ENCODE assay signal across 1 cellular context in genomic region chr3:9792405-9793160, GRCh38.
TF ChIP-seq lines count a peak whose summit lies in the region.

ARPC4 (plus strand) TSS chr3:9793082; CDS start chr3:9793122, 40 bp downstream.
TADA3 (minus strand) TSS chr3:9792473; CDS start chr3:9791466, 1,007 bp downstream.

TF ChIP-seq in GM12878, 131 proteins besides CTCF, POLR2A, EP300 and RAD21 (continued from another document and continues in another):
- TF ChIP-seq ZBTB4 (CRISPR knock-in tag; IDR thresholded peaks at IDR 0.05) (no peak), ZNF24 (IDR thresholded peaks at IDR 0.05) (no peak), YBX1 (IDR thresholded peaks at IDR 0.05) (no peak), POLR2AphosphoS2 (IDR thresholded peaks at IDR 0.05; ENCODE audit: low read depth, low read length) (peak; percentile 51; the same call in 1 of the 2 replicates), CEBPZ (IDR thresholded peaks at IDR 0.05; ENCODE audit: low read depth, low read length) (no peak), NFXL1 (IDR thresholded peaks at IDR 0.05; ENCODE audit: borderline replicate concordance) (no peak), SMC3 (IDR thresholded peaks at IDR 0.05; ENCODE audit: borderline replicate concordance, low read length) (no peak), NR2C1 (IDR thresholded peaks at IDR 0.05) (no peak), SRF (IDR thresholded peaks at IDR 0.05; ENCODE audit: low read depth in 2 of 2, low read length in 2 of 2) (peak; percentile 96 to 97), MYB (IDR thresholded peaks at IDR 0.05; ENCODE audit: borderline replicate concordance, low read depth, low read length) (no peak), STAT3 (IDR thresholded peaks at IDR 0.05; ENCODE audit: low read depth, low read length) (no peak), ELK1 (IDR thresholded peaks at IDR 0.05; ENCODE audit: low read depth, low read length) (peak; percentile 99), YY1 (IDR thresholded peaks at IDR 0.05; ENCODE audit: low read depth, low read length) (peak; percentile 73), ZNF207 (IDR thresholded peaks at IDR 0.05; ENCODE audit: borderline replicate concordance) (peak; percentile 95; the same call in 1 of the 2 replicates), LARP7 (IDR thresholded peaks at IDR 0.05) (no peak; the same call in 1 of the 2 replicates), ZNF217 (IDR thresholded peaks at IDR 0.05) (no peak), FOS (IDR thresholded peaks at IDR 0.05; ENCODE audit: borderline replicate concordance, extremely low read depth, insufficient read length) (no peak), E4F1 (IDR thresholded peaks at IDR 0.05; ENCODE audit: borderline replicate concordance, partially characterized antibody) (peak; percentile 87), SPI1 (IDR thresholded peaks at IDR 0.05; ENCODE audit: borderline replicate concordance, insufficient read depth, low read depth, low read length) (peak; percentile 63; the same call in 1 of the 2 replicates), NKRF (conservative IDR thresholded peaks at IDR 0.05) (no peak; the same call in 1 of the 2 replicates), SMAD1 (IDR thresholded peaks at IDR 0.05; ENCODE audit: low read depth, partially characterized antibody) (no peak), SMAD5 (IDR thresholded peaks at IDR 0.05; ENCODE audit: low read depth) (peak; percentile 63), NR2F1 (conservative IDR thresholded peaks at IDR 0.05) (peak; percentile 61), ATF3 (IDR thresholded peaks at IDR 0.05; ENCODE audit: borderline replicate concordance, extremely low read depth, low read depth, low read length) (no peak), CHD4 (IDR thresholded peaks at IDR 0.05) (no peak), EGR1 (IDR thresholded peaks at IDR 0.05; ENCODE audit: borderline replicate concordance in 1 of 2, low read depth in 2 of 2, low read length in 2 of 2) (peak in 1 of 2 experiments; percentile 97; a peak in 2 of 3 replicates), BHLHE40 (IDR thresholded peaks at IDR 0.05; ENCODE audit: borderline replicate concordance in 1 of 2, low read depth in 2 of 2, low read length in 1 of 2) (peak; percentile 98), ZNF384 (IDR thresholded peaks at IDR 0.05; ENCODE audit: borderline replicate concordance, low read depth, low read length) (no peak), CHD1 (IDR thresholded peaks at IDR 0.05; ENCODE audit: low read depth, low read length) (peak; percentile 98), ZNF274 (IDR thresholded peaks at IDR 0.05; ENCODE audit: insufficient read depth, insufficient read length) (no peak), SREBF1 (IDR thresholded peaks at IDR 0.05; ENCODE audit: low read length) (peak; percentile 98), BCL3 (IDR thresholded peaks at IDR 0.05; ENCODE audit: borderline replicate concordance, insufficient read depth, low read depth, low read length, poor library complexity, severe bottlenecking) (peak; percentile 7), FOXK2 (IDR thresholded peaks at IDR 0.05) (peak; percentile 99), SIX5 (IDR thresholded peaks at IDR 0.05; ENCODE audit: low read depth, low read length, severe bottlenecking) (peak; percentile 47), ASH2L (IDR thresholded peaks at IDR 0.05; ENCODE audit: borderline replicate concordance, low read depth) (no peak), MXI1 (IDR thresholded peaks at IDR 0.05; ENCODE audit: low read depth, low read length) (peak; percentile 60), CUX1 (IDR thresholded peaks at IDR 0.05; ENCODE audit: insufficient replicate concordance, low read depth, low read length) (no peak), MYC (IDR thresholded peaks at IDR 0.05; ENCODE audit: insufficient read depth, insufficient read length, insufficient replicate concordance, low read length, severe bottlenecking) (no peak), SUPT20H (IDR thresholded peaks at IDR 0.05; ENCODE audit: borderline replicate concordance, control insufficient read depth, low read depth, low read length) (no peak), MAX (IDR thresholded peaks at IDR 0.05; ENCODE audit: low read depth, low read length) (no peak), RUNX3 (IDR thresholded peaks at IDR 0.05; ENCODE audit: low read length) (no peak), ESRRA (IDR thresholded peaks at IDR 0.05; ENCODE audit: low read length) (no peak)
